15 cellular contexts compared by ENCODE assay signal in the genomic region with DNA sequence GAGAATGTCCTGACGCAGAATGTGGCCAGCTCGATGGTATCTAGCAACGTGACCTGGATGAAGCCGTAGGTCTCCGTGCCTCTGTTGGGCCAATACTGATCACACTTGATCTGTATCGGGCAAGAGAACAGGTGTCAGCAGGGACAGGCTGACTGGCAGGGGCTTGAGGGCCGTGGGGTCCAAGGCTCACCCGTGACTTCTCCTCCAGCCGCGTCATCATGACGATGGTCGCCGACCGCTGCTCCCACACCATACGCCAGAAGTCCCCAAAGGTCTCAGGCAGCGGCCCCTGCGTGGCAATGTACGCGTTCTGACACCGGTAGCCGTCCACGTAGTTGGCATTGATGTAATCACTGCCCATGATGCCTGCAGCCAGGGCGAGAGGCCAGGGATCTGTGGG.
A peak's percentile ranks its signal among the peaks of the same experiment; 100 is the strongest.
DNase-seq lines count a peak whose midpoint lies in the region; ATAC-seq and TF ChIP-seq lines count a peak whose summit lies in the region.
"Had no signal": no experiment of that assay in that cellular context is flagged by ENCODE, and none has a peak within 500 bp of the region (broad histone marks: within the 10 kb centered on the region; RNA-seq: fewer than 3 reads in every experiment).

No MANE protein-coding gene starts in this region.

- H3K27ac ChIP-seq in IMR-90 (ENCODE audit: insufficient read depth, low read length) (no peak overlapping the region), osteoblast (ENCODE audit: low read depth, low read length) (no peak overlapping the region)
- H3K27ac ChIP-seq: BLaER1 treated with 17β-estradiol and CSF1 and Interleukin-3, amounts not matched to agents 10 nM and 100 nM; C4-2B had no signal

- no peaks in the 10 kb centered on the region for H4K20me1 ChIP-seq in IMR-90 (ENCODE audit: insufficient read depth, low read length)
- H4K20me1 ChIP-seq in osteoblast (ENCODE audit: insufficient read depth, low read length): no peaks in the 10 kb centered on the region
- H4K20me1 ChIP-seq: BLaER1 treated with 17β-estradiol and CSF1 and Interleukin-3, amounts not matched to agents 10 nM and 100 nM had no signal

- no peak for TF ChIP-seq POLR2A in IMR-90 (IDR thresholded peaks at IDR 0.05; ENCODE audit: low read depth, low read length)

- H3K4me3 ChIP-seq in IMR-90 (ENCODE audit: insufficient read depth, low read depth, low read length): no peak overlapping the region
- H3K4me3 ChIP-seq in osteoblast (ENCODE audit: insufficient read depth, low read length): no peak overlapping the region
- H3K4me3 ChIP-seq: BLaER1 treated with 17β-estradiol and CSF1 and Interleukin-3, amounts not matched to agents 10 nM and 100 nM had no signal

- H3K4me1 ChIP-seq in IMR-90 (ENCODE audit: control insufficient read depth, insufficient read depth, low read length): no peaks in the 10 kb centered on the region
- H3K4me1 ChIP-seq in osteoblast (ENCODE audit: insufficient read depth, low read length): no peaks in the 10 kb centered on the region
- H3K4me1 ChIP-seq: Caco-2 had no signal

- H3K18ac ChIP-seq in IMR-90 (ENCODE audit: low read depth, low read length): no peak overlapping the region

- H3K4ac ChIP-seq in IMR-90 (ENCODE audit: low read depth, low read length): no peak overlapping the region

- CTCF ChIA-PET in IMR-90 (lab: Yijun Ruan, JAX): no interaction called here

- no peaks in the 10 kb centered on the region for H3K27me3 ChIP-seq in IMR-90 (ENCODE audit: control insufficient read depth, insufficient read depth, low read length)
- H3K27me3 ChIP-seq in osteoblast (ENCODE audit: insufficient read depth, low read length): no peaks in the 10 kb centered on the region
- H3K27me3 ChIP-seq: BLaER1 treated with 17β-estradiol and CSF1 and Interleukin-3, amounts not matched to agents 10 nM and 100 nM had no signal

- H4K8ac ChIP-seq in IMR-90 (ENCODE audit: low read depth in 2 of 2, low read length in 2 of 2): no peak overlapping the region

- no peak overlapping the region for H2BK15ac ChIP-seq in IMR-90 (ENCODE audit: low read depth, low read length)

- H4K5ac ChIP-seq in IMR-90 (ENCODE audit: low read depth, low read length): no peak overlapping the region

- H3K9me3 ChIP-seq in IMR-90 (ENCODE audit: control insufficient read depth, insufficient read depth, low read length) (peaks cover 3% of the 10 kb centered on the region; the same call in 1 of the 2 replicates), osteoblast (ENCODE audit: low read depth, low read length) (peaks cover 4% of the 10 kb centered on the region)
- H3K9me3 ChIP-seq: Caco-2 had no signal

- BruUV-seq in IMR-90 (replicated peaks; lab: Mats Ljungman, UMichigan): no TSS peak

- H3K14ac ChIP-seq in IMR-90 (replicated peaks; ENCODE audit: low read depth, low read length): no peak overlapping the region

- H3K9me1 ChIP-seq in IMR-90 (ENCODE audit: insufficient read depth, low read length): peaks cover 3% of the 10 kb centered on the region; the same call in 1 of the 2 replicates

- H2BK20ac ChIP-seq in IMR-90 (ENCODE audit: low read depth, low read length): no peak overlapping the region

- DNase-seq in IMR-90 (no peak), osteoblast (ENCODE audit: insufficient read length, low spot score, missing footprints) (peak; percentile 73), omental fat pad (ENCODE audit: low spot score) (no peak)
- no peak for DNase-seq in activated CD4-positive, alpha-beta T cell treated with anti-CD3 and anti-CD28 coated beads for 1 hour
- DNase-seq: 8988T; AML-193; Caco-2; Calu3; CD4-positive, alpha-beta T cell; CD8-positive, alpha-beta T cell; DMS79 treated with DMSO at 0.1 percent for 48 hours; GF-D8 had no signal

- POLR2A ChIA-PET in IMR-90 (lab: Charles Lee; ENCODE audit: unreplicated experiment): no interaction called here

- intact Hi-C loops in IMR-90 (cut with micrococcal nuclease): no loop called here

- H2BK5ac ChIP-seq in IMR-90 (ENCODE audit: low read depth, low read length, poor library complexity, severe bottlenecking): no peak overlapping the region

- TF ChIP-seq CTCF in IMR-90 (conservative IDR thresholded peaks at IDR 0.05; ENCODE audit: low read depth, low read length) (no peak), osteoblast (IDR thresholded peaks at IDR 0.05; ENCODE audit: extremely low read depth, low read depth, low read length) (no peak), omental fat pad (IDR thresholded peaks at IDR 0.05) (no peak)

- WGBS in IMR-90 (ENCODE audit: extremely low coverage in 2 of 2, insufficient read length in 1 of 2), 2 experiments: 94% methylated on average over 17 of the region's 23 CpGs; no CpG with 5 or more reads in 1 of the 2 experiments

- no peak overlapping the region for H3K9ac ChIP-seq in IMR-90 (ENCODE audit: low read depth, low read length)
- H3K9ac ChIP-seq: BLaER1 treated with 17β-estradiol and CSF1 and Interleukin-3, amounts not matched to agents 10 nM and 100 nM had no signal

- H2AFZ ChIP-seq in IMR-90 (replicated peaks; ENCODE audit: low read length, poor library complexity) (peak overlapping the region; percentile 32), osteoblast (ENCODE audit: low read length) (no peak overlapping the region)

- no peak overlapping the region for H3K23ac ChIP-seq in IMR-90 (ENCODE audit: low read depth, low read length)

- ATAC-seq in IMR-90 (ENCODE audit: low read depth): no peak
- no peak for ATAC-seq in GM21423 (IDR thresholded peaks at IDR 0.05; ENCODE audit: unreplicated experiment)
- no peak for ATAC-seq in omental fat pad (ENCODE audit: low FRiP score)
- ATAC-seq: CD8-positive, alpha-beta T cell had no signal

- in situ Hi-C loops in IMR-90 (cut with MboI; ENCODE audit: low sequenced_read_pairs): no loop called here

- H4K91ac ChIP-seq in IMR-90 (ENCODE audit: insufficient read depth, low read depth, low read length): no peak overlapping the region

- H2BK120ac ChIP-seq in IMR-90 (ENCODE audit: low read depth, low read length): no peak overlapping the region

- peak overlapping the region; percentile 55 for H2AK9ac ChIP-seq in IMR-90 (replicated peaks; ENCODE audit: low read depth, low read length, poor library complexity)

- dilution Hi-C loops in IMR-90 (cut with HindIII; ENCODE audit: low sequenced_read_pairs, unreplicated experiment): no loop called here

- H3K36me3 ChIP-seq in IMR-90 (ENCODE audit: control insufficient read depth, insufficient read depth, low read length): peaks cover 86% of the 10 kb centered on the region
- peaks cover 88% of the 10 kb centered on the region for H3K36me3 ChIP-seq in osteoblast (ENCODE audit: insufficient read depth, low read length)

- H2AK5ac ChIP-seq in IMR-90 (ENCODE audit: low read depth, low read length): no peak overlapping the region

- no peaks in the 10 kb centered on the region for H3K79me2 ChIP-seq in osteoblast (ENCODE audit: insufficient read depth, low read length)

- no peak for TF ChIP-seq RAD21 in IMR-90 (IDR thresholded peaks at IDR 0.05; ENCODE audit: low read length)

- H3K4me2 ChIP-seq in IMR-90 (ENCODE audit: low read depth, low read length): no peak overlapping the region
- no peak overlapping the region for H3K4me2 ChIP-seq in osteoblast (ENCODE audit: insufficient read depth, low read length)
- H3K4me2 ChIP-seq: BLaER1 treated with 17β-estradiol and CSF1 and Interleukin-3, amounts not matched to agents 10 nM and 100 nM had no signal

- no peak overlapping the region for H3K56ac ChIP-seq in IMR-90 (ENCODE audit: extremely low read depth, insufficient read depth, low read length)

- H3K79me1 ChIP-seq in IMR-90 (ENCODE audit: low read depth in 1 of 2, low read length in 2 of 2): no peaks in the 10 kb centered on the region; a peak in 1 of 4 replicates

TF ChIP-seq in IMR-90, 13 proteins besides CTCF, POLR2A, EP300 and RAD21:
- no peak for TF ChIP-seq SMC3 (IDR thresholded peaks at IDR 0.05; ENCODE audit: low read depth, low read length)
- TF ChIP-seq MXI1 (IDR thresholded peaks at IDR 0.05; ENCODE audit: borderline replicate concordance, low read depth, low read length): no peak
- TF ChIP-seq RCOR1 (IDR thresholded peaks at IDR 0.05; ENCODE audit: insufficient replicate concordance, low read length): no peak
- TF ChIP-seq FOS (IDR thresholded peaks at IDR 0.05; ENCODE audit: low read depth, low read length): no peak
- TF ChIP-seq, protein P1, sequence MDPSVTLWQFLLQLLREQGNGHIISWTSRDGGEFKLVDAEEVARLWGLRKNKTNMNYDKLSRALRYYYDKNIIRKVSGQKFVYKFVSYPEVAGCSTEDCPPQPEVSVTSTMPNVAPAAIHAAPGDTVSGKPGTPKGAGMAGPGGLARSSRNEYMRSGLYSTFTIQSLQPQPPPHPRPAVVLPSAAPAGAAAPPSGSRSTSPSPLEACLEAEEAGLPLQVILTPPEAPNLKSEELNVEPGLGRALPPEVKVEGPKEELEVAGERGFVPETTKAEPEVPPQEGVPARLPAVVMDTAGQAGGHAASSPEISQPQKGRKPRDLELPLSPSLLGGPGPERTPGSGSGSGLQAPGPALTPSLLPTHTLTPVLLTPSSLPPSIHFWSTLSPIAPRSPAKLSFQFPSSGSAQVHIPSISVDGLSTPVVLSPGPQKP (IDR thresholded peaks at IDR 0.05; ENCODE audit: borderline replicate concordance, low read depth, low read length): no peak
- no peak for TF ChIP-seq MAFK (IDR thresholded peaks at IDR 0.05; ENCODE audit: low read depth, low read length)
- TF ChIP-seq MAZ (IDR thresholded peaks at IDR 0.05; ENCODE audit: borderline replicate concordance, low read depth, low read length): no peak
TF ChIP-seq in IMR-90: peak in this region for 0.
